In genomic region chr3:181700168-181701087, GRCh38 we compare ENCODE assay signal across 8 cellular contexts. TPM values are rescaled to one million over a fixed set of nuclear protein-coding genes. Genes with fewer than 3 reads are reported as not detected.
DNase-seq lines count a peak whose midpoint lies in the region; ATAC-seq and TF ChIP-seq lines count a peak whose summit lies in the region.

No MANE protein-coding gene starts in this region.

- H3K4me2 ChIP-seq in osteoblast (ENCODE audit: insufficient read depth, low read length) = peak overlapping the region; percentile 83

- H4K20me1 ChIP-seq in osteoblast (ENCODE audit: insufficient read depth, low read length) = no peaks in the 10 kb centered on the region

- H3K4me3 ChIP-seq in osteoblast (ENCODE audit: insufficient read depth, low read length) = peak overlapping the region; percentile 58

- ATAC-seq in GM21367 (IDR thresholded peaks at IDR 0.05; ENCODE audit: unreplicated experiment) = peak; percentile 79
- ATAC-seq in HG03575 (IDR thresholded peaks at IDR 0.05; ENCODE audit: extremely low read depth, insufficient number of reproducible peaks, low FRiP score, unreplicated experiment) = peak; percentile 75
- ATAC-seq in activated T-cell treated with anti-CD3 and anti-CD28 coated beads, Interleukin-2, amount 50 U/mL, for 4 hours = peak in 1 of 2 donors; percentile 44

- no peaks in the 10 kb centered on the region for H3K79me2 ChIP-seq in osteoblast (ENCODE audit: insufficient read depth, low read length)

- H3K9me3 ChIP-seq in osteoblast (ENCODE audit: low read depth, low read length) = no peaks in the 10 kb centered on the region

- H3K27me3 ChIP-seq in osteoblast (ENCODE audit: insufficient read depth, low read length) = peaks cover 82% of the 10 kb centered on the region

- peaks cover 6% of the 10 kb centered on the region for H3K9me3 Mint-ChIP-seq in activated T-cell treated with anti-CD3 and anti-CD28 coated beads, Interleukin-2, amount 50 U/mL, for 4 hours

- H3K36me3 Mint-ChIP-seq in activated T-cell treated with anti-CD3 and anti-CD28 coated beads, Interleukin-2, amount 50 U/mL, for 4 hours (ENCODE audit: insufficient read depth) = no peaks in the 10 kb centered on the region

- peak overlapping the region; percentile 17 for H3K4me3 Mint-ChIP-seq in activated T-cell treated with anti-CD3 and anti-CD28 coated beads, Interleukin-2, amount 50 U/mL, for 4 hours

- H3K27me3 Mint-ChIP-seq in activated T-cell treated with anti-CD3 and anti-CD28 coated beads, Interleukin-2, amount 50 U/mL, for 4 hours (ENCODE audit: low read depth) = peaks cover 89% of the 10 kb centered on the region

- no peaks in the 10 kb centered on the region for H3K36me3 ChIP-seq in osteoblast (ENCODE audit: insufficient read depth, low read length)

- TF ChIP-seq CTCF in osteoblast (IDR thresholded peaks at IDR 0.05; ENCODE audit: extremely low read depth, low read depth, low read length) = peak; percentile 96

- no peak overlapping the region for H3K27ac ChIP-seq in osteoblast (ENCODE audit: low read depth, low read length)

- DNase-seq in DMS79 (lab: John Stamatoyannopoulos, UW) (peak; percentile 12), NCI-H524 (lab: John Stamatoyannopoulos, UW) (peak; percentile 64 to 84), glomerular endothelial cell (ENCODE audit: extremely low read depth, low read depth, low spot score) (peak; percentile 58), osteoblast (ENCODE audit: insufficient read length, low spot score, missing footprints) (peak; percentile 92)
- no peak for DNase-seq in activated T-cell treated with anti-CD3 and anti-CD28 coated beads, Interleukin-2, amount 50 U/mL, for 4 hours
- no peak for DNase-seq in effector CD8-positive, alpha-beta T cell (lab: John Stamatoyannopoulos, UW)

- H3K4me1 Mint-ChIP-seq in activated T-cell treated with anti-CD3 and anti-CD28 coated beads, Interleukin-2, amount 50 U/mL, for 4 hours (ENCODE audit: low read depth) = peaks cover 19% of the 10 kb centered on the region

- H3K4me1 ChIP-seq in osteoblast (ENCODE audit: insufficient read depth, low read length) = peaks cover 14% of the 10 kb centered on the region

- peak overlapping the region; percentile 85 for H2AFZ ChIP-seq in osteoblast (ENCODE audit: low read length)

RNA-seq across cellular contexts. Expression of gene SOX2, which starts 11.3 kb away (rescaled TPM):
- total RNA-seq in activated T-cell treated with anti-CD3 and anti-CD28 coated beads, Interleukin-2, amount 50 U/mL, for 4 hours = under 1 TPM in 1 of 3 donors, not detected in 2; 0.08 TPM
- total RNA-seq in glomerular endothelial cell = not detected in 2 replicates
- not detected in 2 replicates for total RNA-seq in osteoblast

Comparison
In these comparisons a context has a peak if more than half of its experiments do, and no peak if none do; other contexts are left out.
1. DNase-seq: peak in DMS79 (single experiment), NCI-H524 (2 of 2), glomerular endothelial cell (single experiment) and osteoblast (single experiment); none in activated T-cell treated with anti-CD3 and anti-CD28 coated beads, Interleukin-2, amount 50 U/mL, for 4 hours (single experiment) and effector CD8-positive, alpha-beta T cell (single experiment).